In genomic region chr16:30997000-30997886, GRCh38 we compare ENCODE assay signal across 8 cellular contexts. TPM values are rescaled to one million over a fixed set of nuclear protein-coding genes. Genes with fewer than 3 reads are reported as not detected.
DNase-seq lines count a peak whose midpoint lies in the region; ATAC-seq, FAIRE-seq and TF ChIP-seq lines count a peak whose summit lies in the region.

No MANE protein-coding gene starts in this region.

- H3K36me3 ChIP-seq in thymus (ENCODE audit: control insufficient read depth, insufficient read depth), result peaks cover 4% of the 10 kb centered on the region

- H3K4me1 ChIP-seq in thymus (ENCODE audit: control insufficient read depth, insufficient read depth, low read length), result peaks cover 8% of the 10 kb centered on the region

- no peaks in the 10 kb centered on the region for H3K27me3 Mint-ChIP-seq in osteocyte (ENCODE audit: unreplicated experiment)

- peak; percentile 90 for DNase-seq in ACHN
- peak; percentile 90 for DNase-seq in RKO (ENCODE audit: low spot score)
- peak; percentile 73 for DNase-seq in activated effector memory CD4-positive, alpha-beta T cell treated with Interleukin-2 at 50 U/mL for 16 hours
- peak; percentile 78 to 89 for DNase-seq in frontal cortex (ENCODE audit: low spot score in 2 of 2)
- no peak for DNase-seq in osteocyte (ENCODE audit: extremely low spot score, unreplicated experiment)

- peaks cover 3% of the 10 kb centered on the region for H3K27me3 ChIP-seq in thymus (ENCODE audit: control insufficient read depth, insufficient read depth)

- H3K27ac Mint-ChIP-seq in osteocyte (ENCODE audit: unreplicated experiment), result peak overlapping the region; percentile 78

- no peak for FAIRE-seq in frontal cortex (lab: Jason Lieb, UNC)

- H3K9me3 ChIP-seq in thymus (ENCODE audit: control insufficient read depth), result no peaks in the 10 kb centered on the region

- H3K36me3 Mint-ChIP-seq in osteocyte (ENCODE audit: unreplicated experiment), result no peaks in the 10 kb centered on the region

- peak overlapping the region; percentile 36 for H3K27ac ChIP-seq in thymus (ENCODE audit: low read depth)

- in situ Hi-C loops in ACHN (cut with HindIII; ENCODE audit: low pct_ligation_motif_present, low pct_unique_long_range_greater_than_20kb, low sequenced_read_pairs), result no loop called here

- H3K4me3 ChIP-seq in thymus (ENCODE audit: low read length), result peak overlapping the region; percentile 66

- no peaks in the 10 kb centered on the region for H3K9me3 Mint-ChIP-seq in osteocyte (ENCODE audit: unreplicated experiment)

- no peak for TF ChIP-seq CTCF in osteocyte (IDR thresholded peaks at IDR 0.05)

- peaks cover 27% of the 10 kb centered on the region for H3K4me1 Mint-ChIP-seq in osteocyte (ENCODE audit: unreplicated experiment)

- ATAC-seq in GM19023 (IDR thresholded peaks at IDR 0.05; ENCODE audit: unreplicated experiment), result peak; percentile 77
- peak; percentile 91 for ATAC-seq in HG03432 (IDR thresholded peaks at IDR 0.05; ENCODE audit: unreplicated experiment)

- peak overlapping the region; percentile 73 for H3K4me3 Mint-ChIP-seq in osteocyte (ENCODE audit: unreplicated experiment)

- WGBS in thymus, result 7% methylated on average over 61 of the region's 61 CpGs

RNA-seq across cellular contexts. Expression of gene HSD3B7, which starts 12.2 kb away (rescaled TPM):
- total RNA-seq in frontal cortex (2.0 TPM), osteocyte (7.5 and 7.6 TPM in 2 replicates)
- 8.4 TPM for polyA plus RNA-seq in thymus

RNA-seq across cellular contexts. Expression of gene STX1B, which starts 13.2 kb away (rescaled TPM):
- total RNA-seq in frontal cortex (11.4 TPM), osteocyte (1.8 and 4.5 TPM in 2 replicates)
- polyA plus RNA-seq in thymus, result 1.0 TPM

RNA-seq across cellular contexts. Expression of gene STX4, which starts 36.1 kb away (rescaled TPM):
- 13.9 TPM for total RNA-seq in frontal cortex
- total RNA-seq in osteocyte, result 51.8 and 53.4 TPM in 2 replicates
- polyA plus RNA-seq in thymus, result 108 TPM

RNA-seq across cellular contexts. Expression of gene SETD1A, which starts 39.7 kb away (rescaled TPM):
- total RNA-seq in frontal cortex (1.6 TPM), osteocyte (20.1 and 22.6 TPM in 2 replicates)
- polyA plus RNA-seq in thymus, result 13.1 TPM

RNA-seq across cellular contexts. Expression of gene ORAI3, which starts 48.4 kb away (rescaled TPM):
- total RNA-seq in frontal cortex (4.1 TPM), osteocyte (25.2 and 30.0 TPM in 2 replicates)
- 26.4 TPM for polyA plus RNA-seq in thymus
